Comparison of ENCODE assay signal across 8 cellular contexts in genomic region chr11:61007971-61008896, GRCh38. TPM values are rescaled to one million over a fixed set of nuclear protein-coding genes. Genes with fewer than 3 reads are reported as not detected.
DNase-seq lines count a peak whose midpoint lies in the region; ATAC-seq, FAIRE-seq and TF ChIP-seq lines count a peak whose summit lies in the region.

No MANE protein-coding gene starts in this region.

- no peak overlapping the region for H2BK120ac ChIP-seq in H9 (ENCODE audit: low read depth, low read length, poor library complexity, severe bottlenecking)

- no peaks in the 10 kb centered on the region for H3K79me2 ChIP-seq in H9 (ENCODE audit: insufficient read depth, low read length)
- no peaks in the 10 kb centered on the region for H3K79me2 ChIP-seq in keratinocyte (ENCODE audit: control insufficient read depth, insufficient read depth, low read length)

- no CpG with 5 or more reads among the region's 54 CpGs for WGBS in H9 (ENCODE audit: extremely low coverage, insufficient read length, low lambda C conversion rate)

- H3K27ac ChIP-seq in H9 (ENCODE audit: insufficient read length, low read depth, low read length): no peak overlapping the region
- H3K27ac ChIP-seq in keratinocyte (ENCODE audit: control insufficient read depth, insufficient read depth, low read length): no peak overlapping the region

- H2BK15ac ChIP-seq in H9 (ENCODE audit: low read depth, low read length): no peak overlapping the region

- peak overlapping the region; percentile 30 to 49 (median 42) for H3K4me3 ChIP-seq in keratinocyte (ENCODE audit: control insufficient read depth in 2 of 3, extremely low read depth in 1 of 3, insufficient read depth in 2 of 3, low read depth in 1 of 3, low read length in 3 of 3)
- no peak overlapping the region for H3K4me3 ChIP-seq in foreskin fibroblast (ENCODE audit: low read depth in 1 of 2, low read length in 2 of 2)

- TF ChIP-seq CTCF in H9 (conservative IDR thresholded peaks at IDR 0.05) (no peak), keratinocyte (optimal IDR thresholded peaks at IDR 0.05 in 1 of 3, IDR thresholded peaks at IDR 0.05 in 1 of 3, conservative IDR thresholded peaks at IDR 0.05 in 1 of 3; ENCODE audit: extremely low read depth in 1 of 3, insufficient read depth in 2 of 3, low read length in 3 of 3) (no peak), foreskin fibroblast (IDR thresholded peaks at IDR 0.05; ENCODE audit: low read depth, low read length) (no peak), GM13976 (IDR thresholded peaks at IDR 0.05; ENCODE audit: borderline replicate concordance, control extremely low read depth, extremely low read depth, insufficient read depth, missing control alignments) (no peak)

- H2BK20ac ChIP-seq in H9 (ENCODE audit: low read depth, low read length, poor library complexity, severe bottlenecking): no peak overlapping the region

- H3K9me3 Mint-ChIP-seq in H9: no peaks in the 10 kb centered on the region
- no peaks in the 10 kb centered on the region for H3K9me3 Mint-ChIP-seq in activated naive CD8-positive, alpha-beta T cell treated with anti-CD3 and anti-CD28 coated beads, Interleukin-2, amount 50 U/mL, for 24 hours
- no peaks in the 10 kb centered on the region for H3K9me3 Mint-ChIP-seq in stimulated activated memory B cell treated with anti-CD40 and anti-IgM and Interleukin-4, amounts not matched to agents 10 μg/mL and 1 μg/mL and 100 μg/mL, for 72 hours
- H3K9me3 Mint-ChIP-seq in activated CD8-positive, alpha-beta memory T cell treated with anti-CD3 and anti-CD28 coated beads, Interleukin-2, amount 10 ng/mL, durations not matched to agents 7 days and 5 days (ENCODE audit: low read depth): no peaks in the 10 kb centered on the region

- no peak for ATAC-seq in activated naive CD8-positive, alpha-beta T cell treated with anti-CD3 and anti-CD28 coated beads, Interleukin-2, amount 50 U/mL, for 24 hours
- peak; percentile 40 for ATAC-seq in stimulated activated memory B cell treated with anti-CD40 and anti-IgM and Interleukin-4, amounts not matched to agents 10 μg/mL and 1 μg/mL and 100 μg/mL, for 72 hours
- ATAC-seq in activated CD8-positive, alpha-beta memory T cell treated with anti-CD3 and anti-CD28 coated beads, Interleukin-2, amount 10 ng/mL, durations not matched to agents 7 days and 5 days: no peak

- H2BK5ac ChIP-seq in H9 (ENCODE audit: insufficient read length, low read length): no peak overlapping the region

- H2AFZ ChIP-seq in H9 (ENCODE audit: low read length) (no peak overlapping the region), keratinocyte (ENCODE audit: control insufficient read depth, low read length) (peak overlapping the region; percentile 33)

- H4K8ac ChIP-seq in H9 (replicated peaks; ENCODE audit: insufficient read length, low read depth, low read length): no peak overlapping the region

- no peaks in the 10 kb centered on the region for H3K79me1 ChIP-seq in H9 (ENCODE audit: insufficient read depth, low read depth, low read length, poor library complexity, severe bottlenecking)

- in situ Hi-C loops in GM13976 (cut with MboI; ENCODE audit: low sequenced_read_pairs, unreplicated experiment): no loop called here

- peaks cover 97% of the 10 kb centered on the region for H3K27me3 Mint-ChIP-seq in H9 (ENCODE audit: low read depth)
- H3K27me3 Mint-ChIP-seq in activated naive CD8-positive, alpha-beta T cell treated with anti-CD3 and anti-CD28 coated beads, Interleukin-2, amount 50 U/mL, for 24 hours: no peaks in the 10 kb centered on the region
- H3K27me3 Mint-ChIP-seq in stimulated activated memory B cell treated with anti-CD40 and anti-IgM and Interleukin-4, amounts not matched to agents 10 μg/mL and 1 μg/mL and 100 μg/mL, for 72 hours: peaks cover 14% of the 10 kb centered on the region
- no peaks in the 10 kb centered on the region for H3K27me3 Mint-ChIP-seq in activated CD8-positive, alpha-beta memory T cell treated with anti-CD3 and anti-CD28 coated beads, Interleukin-2, amount 10 ng/mL, durations not matched to agents 7 days and 5 days

- H4K5ac ChIP-seq in H9 (ENCODE audit: insufficient read length, low read depth, low read length): no peak overlapping the region

- no peak overlapping the region for H3K27ac Mint-ChIP-seq in H9
- H3K27ac Mint-ChIP-seq in activated naive CD8-positive, alpha-beta T cell treated with anti-CD3 and anti-CD28 coated beads, Interleukin-2, amount 50 U/mL, for 24 hours: peak overlapping the region; percentile 78
- H3K27ac Mint-ChIP-seq in stimulated activated memory B cell treated with anti-CD40 and anti-IgM and Interleukin-4, amounts not matched to agents 10 μg/mL and 1 μg/mL and 100 μg/mL, for 72 hours: peak overlapping the region; percentile 33
- H3K27ac Mint-ChIP-seq in activated CD8-positive, alpha-beta memory T cell treated with anti-CD3 and anti-CD28 coated beads, Interleukin-2, amount 10 ng/mL, durations not matched to agents 7 days and 5 days: no peak overlapping the region

- no peak overlapping the region for H3K23ac ChIP-seq in H9 (ENCODE audit: insufficient read length, low read depth, low read length)

- peaks cover 2% of the 10 kb centered on the region for H4K20me1 ChIP-seq in H9 (ENCODE audit: control insufficient read depth, insufficient read depth, insufficient read length)
- no peaks in the 10 kb centered on the region for H4K20me1 ChIP-seq in keratinocyte (ENCODE audit: control insufficient read depth, extremely low read depth, insufficient read depth, low read length)

- FAIRE-seq in keratinocyte (lab: Jason Lieb, UNC): no peak

- CTCF ChIA-PET in activated CD8-positive, alpha-beta memory T cell treated with anti-CD3 and anti-CD28 coated beads, Interleukin-2, amount 10 ng/mL, durations not matched to agents 7 days and 5 days (lab: Charles Lee): interaction anchor here (0.7 to 1.2 kb wide), 3 partner anchors 37 to 72 kb away, joined by 3 to 4 read pairs (median 3); partner anchors contain the start of gene CD6

- peak; percentile 93 for DNase-seq in H9
- no peak for DNase-seq in activated naive CD8-positive, alpha-beta T cell treated with anti-CD3 and anti-CD28 coated beads, Interleukin-2, amount 50 U/mL, for 24 hours
- DNase-seq in keratinocyte (ENCODE audit: low read depth, low spot score): no peak
- DNase-seq in NCI-H2196 treated with DMSO at 0.1 percent for 48 hours (lab: John Stamatoyannopoulos, UW; ENCODE audit: unreplicated experiment): no peak
- DNase-seq in activated CD8-positive, alpha-beta memory T cell treated with anti-CD3 and anti-CD28 coated beads, Interleukin-2, amount 10 ng/mL, durations not matched to agents 7 days and 5 days: no peak
- DNase-seq in foreskin fibroblast: no peak
- no peak for DNase-seq in GM13976 (ENCODE audit: low spot score)

- H3K4me1 Mint-ChIP-seq in H9: peaks cover 16 to 52% of the 10 kb centered on the region in 2 experiments
- peaks cover 68% of the 10 kb centered on the region for H3K4me1 Mint-ChIP-seq in activated naive CD8-positive, alpha-beta T cell treated with anti-CD3 and anti-CD28 coated beads, Interleukin-2, amount 50 U/mL, for 24 hours
- peaks cover 41% of the 10 kb centered on the region for H3K4me1 Mint-ChIP-seq in stimulated activated memory B cell treated with anti-CD40 and anti-IgM and Interleukin-4, amounts not matched to agents 10 μg/mL and 1 μg/mL and 100 μg/mL, for 72 hours
- H3K4me1 Mint-ChIP-seq in activated CD8-positive, alpha-beta memory T cell treated with anti-CD3 and anti-CD28 coated beads, Interleukin-2, amount 10 ng/mL, durations not matched to agents 7 days and 5 days: peaks cover 37% of the 10 kb centered on the region

- no peak overlapping the region for H3K14ac ChIP-seq in H9 (ENCODE audit: insufficient read depth, low read length)

- no peak overlapping the region for H4K91ac ChIP-seq in H9 (ENCODE audit: insufficient read length, low read depth, low read length)

- H3K4ac ChIP-seq in H9 (ENCODE audit: low read depth, low read length): no peak overlapping the region

- no peak overlapping the region for H3K18ac ChIP-seq in H9 (ENCODE audit: insufficient read length, low read depth, low read length)

- H3K27me3 ChIP-seq in H9 (ENCODE audit: insufficient read depth, low read length) (peaks cover 49% of the 10 kb centered on the region; the same call in 1 of the 2 replicates), keratinocyte (ENCODE audit: control insufficient read depth, extremely low read depth, insufficient read depth, low read length) (peaks cover 38% of the 10 kb centered on the region)

- H3K9me3 ChIP-seq in H9 (ENCODE audit: control insufficient read depth, low read depth, low read length) (no peaks in the 10 kb centered on the region), keratinocyte (ENCODE audit: control insufficient read depth, low read depth, low read length) (no peaks in the 10 kb centered on the region)

- H3K36me3 ChIP-seq in keratinocyte (ENCODE audit: control insufficient read depth in 2 of 2, extremely low read depth in 1 of 2, insufficient read depth in 2 of 2, low read length in 2 of 2): no peaks in the 10 kb centered on the region

- H3T11ph ChIP-seq in H9 (ENCODE audit: low read length): no peak overlapping the region

- no peaks in the 10 kb centered on the region for H3K9me1 ChIP-seq in keratinocyte (ENCODE audit: control insufficient read depth, extremely low read depth, insufficient read depth, low read length)

- H2BK12ac ChIP-seq in H9 (ENCODE audit: insufficient read length, low read depth, low read length): no peak overlapping the region

- peak overlapping the region; percentile 61 to 81 for H3K4me3 Mint-ChIP-seq in H9
- H3K4me3 Mint-ChIP-seq in activated naive CD8-positive, alpha-beta T cell treated with anti-CD3 and anti-CD28 coated beads, Interleukin-2, amount 50 U/mL, for 24 hours: peak overlapping the region; percentile 54
- peak overlapping the region; percentile 76 for H3K4me3 Mint-ChIP-seq in stimulated activated memory B cell treated with anti-CD40 and anti-IgM and Interleukin-4, amounts not matched to agents 10 μg/mL and 1 μg/mL and 100 μg/mL, for 72 hours
- H3K4me3 Mint-ChIP-seq in activated CD8-positive, alpha-beta memory T cell treated with anti-CD3 and anti-CD28 coated beads, Interleukin-2, amount 10 ng/mL, durations not matched to agents 7 days and 5 days: no peak overlapping the region

- dilution Hi-C loops in keratinocyte (cut with MboI; ENCODE audit: extremely low pct_ligation_motif_present, low sequenced_read_pairs): no loop called here

- H3K23me2 ChIP-seq in H9 (ENCODE audit: insufficient read length, low read depth, low read length, poor library complexity, severe bottlenecking): peaks cover 9% of the 10 kb centered on the region

- peak overlapping the region; percentile 50 for H3K4me2 ChIP-seq in H9 (ENCODE audit: insufficient read depth, insufficient read length, low read length)
- H3K4me2 ChIP-seq in keratinocyte (ENCODE audit: control insufficient read depth, extremely low read depth, insufficient read depth, low read depth, low read length): peak overlapping the region; percentile 59

- H3K4me1 ChIP-seq in H9 (ENCODE audit: insufficient read depth, low read length): no peaks in the 10 kb centered on the region
- H3K4me1 ChIP-seq in keratinocyte (ENCODE audit: control insufficient read depth, extremely low read depth, insufficient read depth, low read length): peaks cover 5% of the 10 kb centered on the region

- H3K36me3 Mint-ChIP-seq in H9 (ENCODE audit: insufficient read depth in 1 of 3, low read depth in 3 of 3): no peaks in the 10 kb centered on the region
- peaks cover 52% of the 10 kb centered on the region for H3K36me3 Mint-ChIP-seq in activated naive CD8-positive, alpha-beta T cell treated with anti-CD3 and anti-CD28 coated beads, Interleukin-2, amount 50 U/mL, for 24 hours (ENCODE audit: low read depth)
- no peaks in the 10 kb centered on the region for H3K36me3 Mint-ChIP-seq in stimulated activated memory B cell treated with anti-CD40 and anti-IgM and Interleukin-4, amounts not matched to agents 10 μg/mL and 1 μg/mL and 100 μg/mL, for 72 hours
- peaks cover 43% of the 10 kb centered on the region for H3K36me3 Mint-ChIP-seq in activated CD8-positive, alpha-beta memory T cell treated with anti-CD3 and anti-CD28 coated beads, Interleukin-2, amount 10 ng/mL, durations not matched to agents 7 days and 5 days

- H3K56ac ChIP-seq in H9 (ENCODE audit: insufficient read length, low read depth, low read length): no peak overlapping the region

- H3K9ac ChIP-seq in H9 (ENCODE audit: extremely low read depth, insufficient read length, low read length) (no peak overlapping the region), keratinocyte (ENCODE audit: control insufficient read depth, extremely low read depth, insufficient read depth, low read length) (no peak overlapping the region)

- H2AK5ac ChIP-seq in H9 (ENCODE audit: insufficient read length, low read length): no peak overlapping the region

RNA-seq across cellular contexts. Expression of gene CD6, which starts 36.8 kb away (rescaled TPM):
- not detected in 2 replicates for total RNA-seq in H9 (2021)
- polyA plus RNA-seq in keratinocyte: 0.03 TPM in 3 replicates
- not detected for polyA plus RNA-seq in keratinocyte (2011; ENCODE audit: low read depth)
- polyA plus RNA-seq in keratinocyte (2011; cell fraction: cytosol; rRNA removed): 0.06 TPM in 1 of 2 replicates, not detected in the other
- polyA plus RNA-seq in keratinocyte (2011; cell fraction: nucleus; rRNA removed): 0.04 TPM in 1 of 2 replicates, not detected in the other
- not detected in 2 replicates for polyA plus RNA-seq in keratinocyte (2012; ENCODE audit: low replicate concordance)
- not detected in 3 replicates for polyA minus RNA-seq in keratinocyte
- not detected for polyA minus RNA-seq in keratinocyte (2011; cell fraction: cytosol; rRNA and poly(A)+ RNA removed)
- not detected in 2 replicates for polyA minus RNA-seq in keratinocyte (2011; cell fraction: nucleus; rRNA and poly(A)+ RNA removed)
- total RNA-seq in activated CD8-positive, alpha-beta memory T cell treated with anti-CD3 and anti-CD28 coated beads, Interleukin-2, amount 10 ng/mL, durations not matched to agents 7 days and 5 days: 100 to 1,000 TPM; 152 to 181 TPM

RNA-seq across cellular contexts. Expression of gene SLC15A3, which starts 56.3 kb away (rescaled TPM):
- total RNA-seq in H9 (2021): 7.0 and 8.1 TPM in 2 replicates
- polyA plus RNA-seq in keratinocyte: 0.79 to 2.0 TPM (median 1.0 TPM) in 3 replicates
- polyA plus RNA-seq in keratinocyte (2011; ENCODE audit: low read depth): not detected
- 0.44 and 0.66 TPM in 2 replicates for polyA plus RNA-seq in keratinocyte (2011; cell fraction: cytosol; rRNA removed)
- 1.8 and 2.1 TPM in 2 replicates for polyA plus RNA-seq in keratinocyte (2011; cell fraction: nucleus; rRNA removed)
- polyA plus RNA-seq in keratinocyte (2012; ENCODE audit: low replicate concordance): 0.08 and 4.0 TPM in 2 replicates
- 1.7 to 6.8 TPM (median 3.3 TPM) in 3 replicates for polyA minus RNA-seq in keratinocyte
- polyA minus RNA-seq in keratinocyte (2011; cell fraction: cytosol; rRNA and poly(A)+ RNA removed): not detected
- polyA minus RNA-seq in keratinocyte (2011; cell fraction: nucleus; rRNA and poly(A)+ RNA removed): 1.9 and 2.0 TPM in 2 replicates
- under 1 TPM; 0.30 to 0.96 TPM for total RNA-seq in activated CD8-positive, alpha-beta memory T cell treated with anti-CD3 and anti-CD28 coated beads, Interleukin-2, amount 10 ng/mL, durations not matched to agents 7 days and 5 days

Comparison
In these comparisons a context has a peak if more than half of its experiments do, and no peak if none do; other contexts are left out.
1. H3K27ac Mint-ChIP-seq: peak in activated naive CD8-positive, alpha-beta T cell treated with anti-CD3 and anti-CD28 coated beads, Interleukin-2, amount 50 U/mL, for 24 hours (single experiment) and stimulated activated memory B cell treated with anti-CD40 and anti-IgM and Interleukin-4, amounts not matched to agents 10 μg/mL and 1 μg/mL and 100 μg/mL, for 72 hours (single experiment); none in H9 (0 of 3) and activated CD8-positive, alpha-beta memory T cell treated with anti-CD3 and anti-CD28 coated beads, Interleukin-2, amount 10 ng/mL, durations not matched to agents 7 days and 5 days (single experiment).
2. H3K4me3 ChIP-seq: peak in keratinocyte (3 of 3); none in foreskin fibroblast (0 of 2).
3. RNA of gene CD6, which starts 36.8 kb away (total RNA-seq): 152 to 181 TPM in activated CD8-positive, alpha-beta memory T cell treated with anti-CD3 and anti-CD28 coated beads, Interleukin-2, amount 10 ng/mL, durations not matched to agents 7 days and 5 days; not detected in H9; every median in the first group is over 100 times any median in the second.